Comparison of ENCODE assay signal across 8 cellular contexts in genomic region chr14:105281354-105282097, GRCh38. TPM values are rescaled to one million over a fixed set of nuclear protein-coding genes. Genes with fewer than 3 reads are reported as not detected.
DNase-seq lines count a peak whose midpoint lies in the region; ATAC-seq and TF ChIP-seq lines count a peak whose summit lies in the region.

No MANE protein-coding gene starts in this region.

- TF ChIP-seq CTCF in left ventricle myocardium inferior (IDR thresholded peaks at IDR 0.05; ENCODE audit: borderline replicate concordance) (peak; percentile 69), gastrocnemius medialis (IDR thresholded peaks at IDR 0.05 in 4 of 5, conservative IDR thresholded peaks at IDR 0.05 in 1 of 5) (peak in 4 of 5 experiments; percentile 31 to 62 (median 52))

- ATAC-seq in gastrocnemius medialis (peak; percentile 58), HG03469 (IDR thresholded peaks at IDR 0.05; ENCODE audit: unreplicated experiment) (no peak), GM21737 (IDR thresholded peaks at IDR 0.05; ENCODE audit: unreplicated experiment) (no peak)

- H3K27ac Mint-ChIP-seq in activated CD4-positive, alpha-beta T cell treated with anti-CD3 and anti-CD28 coated beads, Interleukin-2, amount 10 ng/mL, durations not matched to agents 7 days and 5 days = no peak overlapping the region

- peaks cover 16% of the 10 kb centered on the region for H3K36me3 Mint-ChIP-seq in activated CD4-positive, alpha-beta T cell treated with anti-CD3 and anti-CD28 coated beads, Interleukin-2, amount 10 ng/mL, durations not matched to agents 7 days and 5 days (ENCODE audit: low read depth)

- in situ Hi-C loops in gastrocnemius medialis (cut with MboI; ENCODE audit: low sequenced_read_pairs in 4 of 4) = no loop called here

- H3K27ac ChIP-seq in left ventricle myocardium inferior (replicated peaks) = no peak overlapping the region
- no peak overlapping the region for H3K27ac ChIP-seq in gastrocnemius medialis

- POLR2A ChIA-PET in activated CD4-positive, alpha-beta T cell treated with anti-CD3 and anti-CD28 coated beads, Interleukin-2, amount 10 ng/mL, durations not matched to agents 7 days and 5 days (lab: Charles Lee) = no interaction called here

- no peaks in the 10 kb centered on the region for H3K27me3 ChIP-seq in left ventricle myocardium inferior (ENCODE audit: low read depth)
- no peaks in the 10 kb centered on the region for H3K27me3 ChIP-seq in gastrocnemius medialis

- H3K9me3 Mint-ChIP-seq in activated CD4-positive, alpha-beta T cell treated with anti-CD3 and anti-CD28 coated beads, Interleukin-2, amount 10 ng/mL, durations not matched to agents 7 days and 5 days = no peaks in the 10 kb centered on the region

- CTCF ChIA-PET in activated CD4-positive, alpha-beta T cell treated with anti-CD3 and anti-CD28 coated beads, Interleukin-2, amount 10 ng/mL, durations not matched to agents 7 days and 5 days (lab: Charles Lee) = interaction anchor here (0.6 kb wide), 1 partner anchor 1602 kb away, joined by 3 read pairs; no protein-coding TSS in a partner anchor

- H3K4me3 ChIP-seq in Jurkat, Clone E6-1 (ENCODE audit: low read length) = no peak overlapping the region
- H3K4me3 ChIP-seq in left ventricle myocardium inferior (no peak overlapping the region), gastrocnemius medialis (no peak overlapping the region)

- peaks cover 49% of the 10 kb centered on the region for H3K4me1 Mint-ChIP-seq in activated CD4-positive, alpha-beta T cell treated with anti-CD3 and anti-CD28 coated beads, Interleukin-2, amount 10 ng/mL, durations not matched to agents 7 days and 5 days

- H3K27me3 Mint-ChIP-seq in activated CD4-positive, alpha-beta T cell treated with anti-CD3 and anti-CD28 coated beads, Interleukin-2, amount 10 ng/mL, durations not matched to agents 7 days and 5 days = no peaks in the 10 kb centered on the region

- no peaks in the 10 kb centered on the region for H3K9me3 ChIP-seq in left ventricle myocardium inferior (replicated peaks)
- H3K9me3 ChIP-seq in gastrocnemius medialis = no peaks in the 10 kb centered on the region

- no peaks in the 10 kb centered on the region for H3K36me3 ChIP-seq in left ventricle myocardium inferior
- H3K36me3 ChIP-seq in gastrocnemius medialis = no peaks in the 10 kb centered on the region

- intact Hi-C loops in left ventricle myocardium inferior (cut with micrococcal nuclease) (no loop called here), gastrocnemius medialis (cut with DNase I; ENCODE audit: low total_unique reads) (loop anchor here (5.0 kb wide), 1 partner anchor 79 kb away; no protein-coding TSS in a partner anchor)

- no peak for TF ChIP-seq POLR2A in gastrocnemius medialis (IDR thresholded peaks at IDR 0.05)

- H3K4me1 ChIP-seq in left ventricle myocardium inferior (peaks cover 24% of the 10 kb centered on the region), gastrocnemius medialis (peaks cover 11 to 16% of the 10 kb centered on the region in 2 donors)

- H3K4me3 Mint-ChIP-seq in activated CD4-positive, alpha-beta T cell treated with anti-CD3 and anti-CD28 coated beads, Interleukin-2, amount 10 ng/mL, durations not matched to agents 7 days and 5 days = no peak overlapping the region

- DNase-seq in Daoy (ENCODE audit: low read depth) (peak; percentile 64), left ventricle myocardium inferior (no peak), gastrocnemius medialis (no peak), NCI-H2196 (lab: John Stamatoyannopoulos, UW; ENCODE audit: unreplicated experiment) (no peak)
- peak; percentile 44 for DNase-seq in Jurkat, Clone E6-1 (ENCODE audit: low read depth, low spot score)
- peak; percentile 52 for DNase-seq in activated CD4-positive, alpha-beta T cell treated with anti-CD3 and anti-CD28 coated beads, Interleukin-2, amount 10 ng/mL, durations not matched to agents 7 days and 5 days

RNA-seq across cellular contexts. Expression of gene BRF1, which starts 19.3 kb away (rescaled TPM):
- 39.9 and 41.7 TPM in 2 replicates for total RNA-seq in Daoy (2014; rRNA removed; shearing (Covaris generic))
- 37.7 TPM for polyA plus RNA-seq in Jurkat, Clone E6-1 (2012; ENCODE audit: insufficient read depth, insufficient read length)
- total RNA-seq in activated CD4-positive, alpha-beta T cell treated with anti-CD3 and anti-CD28 coated beads, Interleukin-2, amount 10 ng/mL, durations not matched to agents 7 days and 5 days = 10 to 100 TPM; 39.0 to 50.9 TPM
- total RNA-seq in left ventricle myocardium inferior (19.8 TPM), gastrocnemius medialis (10 to 100 TPM; 19.5 to 27.4 (median 21.4) TPM)

RNA-seq across cellular contexts. Expression of gene PACS2, which starts 33.0 kb away (rescaled TPM):
- 11.6 and 28.2 TPM in 2 replicates for total RNA-seq in Daoy (2014; rRNA removed; shearing (Covaris generic))
- polyA plus RNA-seq in Jurkat, Clone E6-1 (2012; ENCODE audit: insufficient read depth, insufficient read length) = 47.3 TPM
- total RNA-seq in activated CD4-positive, alpha-beta T cell treated with anti-CD3 and anti-CD28 coated beads, Interleukin-2, amount 10 ng/mL, durations not matched to agents 7 days and 5 days = 10 to 100 TPM; 43.3 to 46.8 TPM
- total RNA-seq in left ventricle myocardium inferior (64.0 TPM), gastrocnemius medialis (100 to 1,000 TPM in 1 of 4 donors, 10 to 100 TPM in 3; 81.0 to 115 (median 93.1) TPM)

RNA-seq across cellular contexts. Expression of gene BTBD6, which starts 33.2 kb away (rescaled TPM):
- 43.3 and 51.3 TPM in 2 replicates for total RNA-seq in Daoy (2014; rRNA removed; shearing (Covaris generic))
- 52.6 TPM for polyA plus RNA-seq in Jurkat, Clone E6-1 (2012; ENCODE audit: insufficient read depth, insufficient read length)
- total RNA-seq in activated CD4-positive, alpha-beta T cell treated with anti-CD3 and anti-CD28 coated beads, Interleukin-2, amount 10 ng/mL, durations not matched to agents 7 days and 5 days = 10 to 100 TPM; 43.7 to 43.9 TPM
- total RNA-seq in left ventricle myocardium inferior = 45.3 TPM
- total RNA-seq in gastrocnemius medialis = 10 to 100 TPM; 48.4 to 85.9 (median 53.6) TPM

Comparison
In these comparisons a context has a peak if more than half of its experiments do, and no peak if none do; other contexts are left out.
1. DNase-seq: peak in Daoy (single experiment), Jurkat, Clone E6-1 (single experiment) and activated CD4-positive, alpha-beta T cell treated with anti-CD3 and anti-CD28 coated beads, Interleukin-2, amount 10 ng/mL, durations not matched to agents 7 days and 5 days (single experiment); none in left ventricle myocardium inferior (single experiment), gastrocnemius medialis (0 of 2) and NCI-H2196 (single experiment).
2. ATAC-seq: peak in gastrocnemius medialis (2 of 2); none in HG03469 (single experiment) and GM21737 (single experiment).